8 cellular contexts compared by ENCODE assay signal in the genomic region with DNA sequence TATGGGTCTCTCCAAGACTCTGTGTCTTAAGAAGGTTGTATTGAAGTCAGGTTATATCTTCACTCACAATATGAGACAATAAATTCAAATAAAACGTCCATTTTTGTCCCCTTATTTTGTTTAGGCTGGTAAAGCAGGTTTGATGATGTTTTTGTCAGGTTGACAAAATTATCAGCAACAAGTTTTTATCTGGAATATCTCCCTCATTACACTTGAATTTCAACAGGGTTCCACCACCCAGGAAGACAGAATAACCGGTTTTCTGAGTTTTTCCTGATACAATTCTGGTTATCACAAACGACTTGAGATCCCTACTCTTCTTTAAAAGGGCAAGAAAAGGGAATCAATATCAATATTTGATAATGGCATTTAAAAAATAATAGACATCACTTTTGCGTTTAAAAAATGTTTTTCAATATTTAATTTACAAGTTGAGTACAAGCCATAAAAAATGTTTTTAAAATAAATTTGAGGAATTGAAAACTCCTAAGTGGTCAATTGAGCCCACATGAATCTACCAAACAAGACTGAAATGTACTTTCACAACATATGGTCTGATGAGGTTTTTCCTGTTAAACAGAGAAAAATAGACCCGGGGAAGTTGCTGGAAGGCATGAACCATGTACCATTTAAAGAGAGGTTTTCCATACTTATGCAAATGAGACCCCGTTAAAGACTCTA. TPM values are rescaled to one million over a fixed set of nuclear protein-coding genes. Genes with fewer than 3 reads are reported as not detected.
A peak's percentile ranks its signal among the peaks of the same experiment; 100 is the strongest.
DNase-seq lines count a peak whose midpoint lies in the region; ATAC-seq and TF ChIP-seq lines count a peak whose summit lies in the region.

No MANE protein-coding gene starts in this region.

- DNase-seq in LHCN-M2 (ENCODE audit: low read depth) (peak; percentile 4), caudate nucleus (lab: John Stamatoyannopoulos, UW) (no peak), NCI-H524 treated with DMSO at 0.1 percent for 48 hours (lab: John Stamatoyannopoulos, UW) (no peak)

- H4K20me1 ChIP-seq in BLaER1 treated with 17β-estradiol and CSF1 and Interleukin-3, amounts not matched to agents 10 nM and 100 nM: peaks cover 0 to 33% (median 0%) of the 10 kb centered on the region in 11 experiments; a peak in 8 of 22 replicates

- H3K4me3 Mint-ChIP-seq in nephron: peak overlapping the region; percentile 71 to 84 (median 83)

- peak overlapping the region; percentile 70 to 96 (median 91) for H3K4me2 ChIP-seq in BLaER1 treated with 17β-estradiol and CSF1 and Interleukin-3, amounts not matched to agents 10 nM and 100 nM

- H3K36me3 Mint-ChIP-seq in nephron (ENCODE audit: low read depth): peaks cover 8% of the 10 kb centered on the region

- no peaks in the 10 kb centered on the region for H3K9me3 ChIP-seq in BLaER1 treated with 17β-estradiol and CSF1 and Interleukin-3, amounts not matched to agents 10 nM and 100 nM (replicated peaks in 1 of 11)

- H3K27me3 ChIP-seq in BLaER1 treated with 17β-estradiol and CSF1 and Interleukin-3, amounts not matched to agents 10 nM and 100 nM: peaks cover 0 to 22% (median 13%) of the 10 kb centered on the region in 11 experiments; a peak in 17 of 22 replicates

- H3K4me1 Mint-ChIP-seq in nephron: peaks cover 38% of the 10 kb centered on the region

- H3K27me3 Mint-ChIP-seq in nephron (ENCODE audit: low read depth): no peaks in the 10 kb centered on the region

- H3K36me3 ChIP-seq in BLaER1 treated with 17β-estradiol and CSF1 and Interleukin-3, amounts not matched to agents 10 nM and 100 nM: peaks cover 0 to 18% (median 0%) of the 10 kb centered on the region in 11 experiments; a peak in 7 of 22 replicates

- H3K9ac ChIP-seq in BLaER1 treated with 17β-estradiol and CSF1 and Interleukin-3, amounts not matched to agents 10 nM and 100 nM: peak overlapping the region; percentile 69 to 94 (median 81)

- H3K27ac Mint-ChIP-seq in nephron: peak overlapping the region; percentile 9 to 84 (median 83)

- TF ChIP-seq CTCF in nephron (IDR thresholded peaks at IDR 0.05; ENCODE audit: unreplicated experiment in 3 of 3): no peak

- no peaks in the 10 kb centered on the region for H3K9me3 Mint-ChIP-seq in nephron

- peaks cover 68 to 91% (median 78%) of the 10 kb centered on the region in 10 experiments for H3K4me1 ChIP-seq in BLaER1 treated with 17β-estradiol and CSF1 and Interleukin-3, amounts not matched to agents 10 nM and 100 nM

- H3K4me3 ChIP-seq in BLaER1 treated with 17β-estradiol and CSF1 and Interleukin-3, amounts not matched to agents 10 nM and 100 nM: peak overlapping the region; percentile 16 to 80 (median 42); a peak in 15 of 20 replicates

- no peak for ATAC-seq in HG02973 (IDR thresholded peaks at IDR 0.05; ENCODE audit: unreplicated experiment)
- ATAC-seq in HG03520 (IDR thresholded peaks at IDR 0.05; ENCODE audit: unreplicated experiment): no peak
- no peak for ATAC-seq in GM21423 (IDR thresholded peaks at IDR 0.05; ENCODE audit: unreplicated experiment)

- peak overlapping the region; percentile 82 to 98 (median 94) for H3K27ac ChIP-seq in BLaER1 treated with 17β-estradiol and CSF1 and Interleukin-3, amounts not matched to agents 10 nM and 100 nM
- H3K27ac ChIP-seq in caudate nucleus (ENCODE audit: low read depth, low read length): peak overlapping the region; percentile 40

RNA-seq across cellular contexts. Expression of a gene that starts 1.4 kb away (rescaled TPM):
- total RNA-seq in LHCN-M2 (2014; rRNA removed): 38.2 and 43.8 TPM in 2 replicates
- polyA plus RNA-seq in LHCN-M2 (2012): 37.6 TPM

RNA-seq across cellular contexts. Expression of a gene that starts 34.2 kb away (rescaled TPM):
- total RNA-seq in LHCN-M2 (2014; rRNA removed): 308 and 325 TPM in 2 replicates
- 454 TPM for polyA plus RNA-seq in LHCN-M2 (2012)
